ENCODE assay signal across 26 cellular contexts in genomic region chr1:227607336-227607898, GRCh38.
"Had no signal": no experiment of that assay in that cellular context is flagged by ENCODE, and none has a peak within 500 bp of the region (broad histone marks: within the 10 kb centered on the region; RNA-seq: fewer than 3 reads in every experiment).

No MANE protein-coding gene starts in this region.

- H3K27me3 ChIP-seq: left lung, right lobe of liver, stomach, suprapubic skin, tibial nerve had no signal

- DNase-seq: activated CD4-positive, alpha-beta T cell treated with anti-CD3 and anti-CD28 coated beads for 1 hour; activated CD4-positive, alpha-beta T cell treated with anti-CD3 and anti-CD28 coated beads, Interleukin-2, amount 50 U/mL, for 1 hour; activated CD8-positive, alpha-beta memory T cell treated with anti-CD3 and anti-CD28 coated beads for 24 hours; activated CD8-positive, alpha-beta memory T cell treated with anti-CD3 and anti-CD28 coated beads, Interleukin-2, amount 50 U/mL, for 4 hours; activated naive CD4-positive, alpha-beta T cell; activated T-cell treated with anti-CD3 and anti-CD28 coated beads, Interleukin-2, amount 50 U/mL, for 24 hours; cerebellar nuclear complex; cortex of kidney; erythroblast; foreskin fibroblast; left lung; mammary epithelial cell; midbrain; nucleus accumbens; right lobe of liver; stimulated activated CD4-positive, alpha-beta T cell treated with anti-CD3 and anti-CD28 coated beads, Interleukin-2, amount 100 ng/mL, for 24 hours; stomach; SW 1271; T-helper 17 cell had no signal

- H3K4me1 ChIP-seq: left lung, right lobe of liver, stomach, suprapubic skin, tibial nerve had no signal

- H3K27ac ChIP-seq: left lung, right lobe of liver, skin epidermis, stomach, suprapubic skin, tibial nerve had no signal

- H3K27ac Mint-ChIP-seq: activated naive CD8-positive, alpha-beta T cell; activated T-cell treated with anti-CD3 and anti-CD28 coated beads, Interleukin-2, amount 50 U/mL, for 24 hours; activated T-helper 17 cell treated with anti-CD3 and anti-CD28 coated beads, Interleukin-2, amount 50 U/mL, for 72 hours; stimulated activated memory B cell treated with anti-CD40 and anti-IgM and Interleukin-4, amounts not matched to agents 10 μg/mL and 1 μg/mL and 100 μg/mL, for 72 hours; T-helper 17 cell had no signal

- FAIRE-seq: bronchial epithelial cell had no signal

- H3K4me3 Mint-ChIP-seq: activated naive CD8-positive, alpha-beta T cell; activated T-cell treated with anti-CD3 and anti-CD28 coated beads, Interleukin-2, amount 50 U/mL, for 24 hours; activated T-helper 17 cell treated with anti-CD3 and anti-CD28 coated beads, Interleukin-2, amount 50 U/mL, for 72 hours; stimulated activated memory B cell treated with anti-CD40 and anti-IgM and Interleukin-4, amounts not matched to agents 10 μg/mL and 1 μg/mL and 100 μg/mL, for 72 hours; T-helper 17 cell had no signal

- H3K4me3 ChIP-seq: left lung, right lobe of liver, skin epidermis, stomach, suprapubic skin, tibial nerve had no signal

- H3K27me3 Mint-ChIP-seq: activated naive CD8-positive, alpha-beta T cell; activated T-cell treated with anti-CD3 and anti-CD28 coated beads, Interleukin-2, amount 50 U/mL, for 24 hours; activated T-helper 17 cell treated with anti-CD3 and anti-CD28 coated beads, Interleukin-2, amount 50 U/mL, for 72 hours; stimulated activated memory B cell treated with anti-CD40 and anti-IgM and Interleukin-4, amounts not matched to agents 10 μg/mL and 1 μg/mL and 100 μg/mL, for 72 hours; T-helper 17 cell had no signal

- H3K36me3 ChIP-seq: right lobe of liver had no signal

- H3K4me1 Mint-ChIP-seq: activated T-helper 17 cell treated with anti-CD3 and anti-CD28 coated beads, Interleukin-2, amount 50 U/mL, for 72 hours; stimulated activated memory B cell treated with anti-CD40 and anti-IgM and Interleukin-4, amounts not matched to agents 10 μg/mL and 1 μg/mL and 100 μg/mL, for 72 hours; T-helper 17 cell had no signal

- ATAC-seq: activated T-helper 17 cell treated with anti-CD3 and anti-CD28 coated beads, Interleukin-2, amount 50 U/mL, for 72 hours; left lung; right lobe of liver; stimulated activated memory B cell treated with anti-CD40 and anti-IgM and Interleukin-4, amounts not matched to agents 10 μg/mL and 1 μg/mL and 100 μg/mL, for 72 hours; T-helper 17 cell had no signal
